ENCODE assay signal across 11 cellular contexts in genomic region chr15:94253742-94254141, GRCh38. TPM values are rescaled to one million over a fixed set of nuclear protein-coding genes. Genes with fewer than 3 reads are reported as not detected.
DNase-seq lines count a peak whose midpoint lies in the region; ATAC-seq, FAIRE-seq and TF ChIP-seq lines count a peak whose summit lies in the region.
"Had no signal": no experiment of that assay in that cellular context is flagged by ENCODE, and none has a peak within 500 bp of the region (broad histone marks: within the 10 kb centered on the region; RNA-seq: fewer than 3 reads in every experiment).

No MANE protein-coding gene starts in this region.

- H3K79me2 ChIP-seq in fibroblast of lung (ENCODE audit: control insufficient read depth, insufficient read depth, low read length), result no peaks in the 10 kb centered on the region

- no peak for DNase-seq in GM18507 (ENCODE audit: extremely low spot score, insufficient read length, low read depth)
- DNase-seq in fibroblast of lung (ENCODE audit: low read depth in 2 of 2), result no peak
- no peak for DNase-seq in NCI-H146 (lab: John Stamatoyannopoulos, UW)
- no peak for DNase-seq in germinal center (ENCODE audit: low spot score)
- DNase-seq in NOMO-1 treated with dmso at 0.1 percent for 144 hours (lab: John Stamatoyannopoulos, UW; ENCODE audit: unreplicated experiment), result no peak
- no peak for DNase-seq in stimulated activated CD8-positive, alpha-beta memory T cell treated with anti-CD3 and anti-CD28 coated beads, Interleukin-4, amount 100 ng/mL, for 48 hours
- DNase-seq: left ventricle myocardium inferior, NCI-H187, SIG-M5 had no signal

- peak overlapping the region in 1 of 4 experiments; percentile 31 for H3K4me3 ChIP-seq in fibroblast of lung (replicated peaks in 1 of 4; ENCODE audit: control extremely low read depth in 1 of 4, insufficient read depth in 1 of 4, low read depth in 3 of 4, low read length in 4 of 4)
- H3K4me3 ChIP-seq: left ventricle myocardium inferior had no signal

- H4K20me1 ChIP-seq in fibroblast of lung (ENCODE audit: control insufficient read depth, extremely low read depth, insufficient read depth, low read length), result no peaks in the 10 kb centered on the region

- H3K27ac ChIP-seq in fibroblast of lung (ENCODE audit: insufficient read depth, low read length), result no peak overlapping the region
- H3K27ac ChIP-seq: left ventricle myocardium inferior had no signal

- no peaks in the 10 kb centered on the region for H3K4me1 ChIP-seq in fibroblast of lung (ENCODE audit: control insufficient read depth, extremely low read depth, insufficient read depth, low read length)
- H3K4me1 ChIP-seq: left ventricle myocardium inferior had no signal

- no peaks in the 10 kb centered on the region for H3K27me3 ChIP-seq in fibroblast of lung (ENCODE audit: control insufficient read depth, insufficient read depth, low read length)

- H3K36me3 ChIP-seq in fibroblast of lung (ENCODE audit: control insufficient read depth, insufficient read depth, low read length), result no peaks in the 10 kb centered on the region
- H3K36me3 ChIP-seq: left ventricle myocardium inferior had no signal

- no peak for TF ChIP-seq CTCF in fibroblast of lung (conservative IDR thresholded peaks at IDR 0.05 in 1 of 2, IDR thresholded peaks at IDR 0.05 in 1 of 2; ENCODE audit: low read depth in 1 of 2, low read length in 2 of 2)

- peak; percentile 78 for FAIRE-seq in GM18507 (lab: Jason Lieb, UNC)

- peak overlapping the region; percentile 54 for H3K4me2 ChIP-seq in fibroblast of lung (ENCODE audit: extremely low read depth, insufficient read depth, low read length)

- no peak overlapping the region for H3K9ac ChIP-seq in fibroblast of lung (ENCODE audit: insufficient read depth, low read length)

- no peak overlapping the region for H2AFZ ChIP-seq in fibroblast of lung (ENCODE audit: low read length)

- no peaks in the 10 kb centered on the region for H3K9me3 ChIP-seq in fibroblast of lung (ENCODE audit: control insufficient read depth, insufficient read depth, low read depth, low read length)

- ATAC-seq in GM21381 (IDR thresholded peaks at IDR 0.05; ENCODE audit: unreplicated experiment), result peak; percentile 50
- ATAC-seq in HG03442 (IDR thresholded peaks at IDR 0.05; ENCODE audit: unreplicated experiment), result peak; percentile 54

RNA-seq across cellular contexts. Expression of gene MCTP2, which starts 22.4 kb away (rescaled TPM):
- total RNA-seq in fibroblast of lung, result 5.6 and 14.5 TPM in 2 replicates
- polyA plus RNA-seq in fibroblast of lung, result 3.6 and 4.7 TPM in 2 replicates
- polyA plus RNA-seq in fibroblast of lung (2012), result 1.6 TPM in 2 replicates
- 3.2 and 7.2 TPM in 2 replicates for polyA minus RNA-seq in fibroblast of lung (ENCODE audit: low replicate concordance)
